Comparison of ENCODE assay signal across 11 cellular contexts in the genomic region with DNA sequence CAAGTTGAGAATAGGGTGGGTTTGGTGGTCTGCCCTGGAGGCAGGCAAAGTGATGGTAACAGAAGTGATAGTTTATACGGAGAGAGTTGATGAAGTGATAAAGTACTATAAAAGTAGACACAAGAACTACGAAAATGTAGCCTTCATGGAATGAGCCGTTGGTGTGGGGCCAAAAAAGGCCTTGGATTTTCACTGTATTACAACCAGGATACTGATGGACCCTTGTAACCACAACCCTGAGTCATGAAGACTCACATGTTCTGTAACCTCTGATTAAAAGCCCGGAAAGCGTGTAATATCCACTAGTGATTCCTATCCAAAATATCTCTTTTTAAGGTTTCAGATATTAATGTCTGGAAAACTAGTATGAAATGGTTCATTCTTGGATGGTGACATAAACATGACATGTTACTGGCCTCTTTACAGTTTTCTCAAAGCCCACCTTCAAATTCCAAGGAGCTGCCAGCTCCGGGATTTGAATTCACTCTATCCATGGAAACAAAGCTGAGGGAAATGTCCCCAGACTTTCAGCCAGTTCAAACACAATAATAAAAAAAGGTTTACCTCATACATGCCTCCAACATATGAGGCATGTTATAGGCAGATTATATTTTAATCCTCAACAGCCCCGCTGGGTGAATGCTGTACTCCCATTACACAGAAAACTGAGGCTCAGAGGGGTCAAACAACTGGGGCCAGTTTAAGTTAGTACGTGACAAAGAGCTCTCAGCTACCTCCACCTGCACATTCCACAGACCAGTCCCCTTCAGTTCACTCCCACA. TPM values are rescaled to one million over a fixed set of nuclear protein-coding genes. Genes with fewer than 3 reads are reported as not detected.
DNase-seq lines count a peak whose midpoint lies in the region; ATAC-seq, FAIRE-seq and TF ChIP-seq lines count a peak whose summit lies in the region.
"Had no signal": no experiment of that assay in that cellular context is flagged by ENCODE, and none has a peak within 500 bp of the region (broad histone marks: within the 10 kb centered on the region; RNA-seq: fewer than 3 reads in every experiment).

No MANE protein-coding gene starts in this region.

- peak overlapping the region; percentile 90 for H3K4me2 ChIP-seq in K562 (ENCODE audit: insufficient read depth, low read length)

- CTCF ChIA-PET in K562 (lab: Yijun Ruan, JAX; ENCODE audit: low intra/inter-chr PET ratio) = no interaction called here

- H3K9me3 Mint-ChIP-seq in HFFc6 = no peaks in the 10 kb centered on the region

- POLR2A ChIA-PET in K562 (lab: Yijun Ruan, JAX) = interaction anchor here (0.9 to 1.6 kb wide), 4 partner anchors 9 to 133 kb away, joined by 3 to 6 read pairs (median 4); no protein-coding TSS in a partner anchor

- WGBS in K562 (ENCODE audit: insufficient coverage, low coverage, missing lambda C conversion rate) = 60% methylated on average over 8 of the region's 8 CpGs

- H3K9ac ChIP-seq in K562 (ENCODE audit: insufficient read depth in 1 of 2, low read depth in 2 of 2, low read length in 2 of 2) = peak overlapping the region; percentile 62 to 91; a peak in 2 of 4 replicates
- peak overlapping the region in 1 of 2 donors; percentile 64 for H3K9ac ChIP-seq in mucosa of rectum (ENCODE audit: low read depth in 1 of 2, low read length in 2 of 2)

- H3K79me2 ChIP-seq in K562 (ENCODE audit: control insufficient read depth, insufficient read depth, low read length) = peaks cover 10% of the 10 kb centered on the region; the same call in 2 of the 3 replicates

- H3K4me1 Mint-ChIP-seq in HFFc6 (ENCODE audit: low read depth) = peaks cover 62% of the 10 kb centered on the region

- TF ChIP-seq RAD21 in K562 (CRISPR knock-in tag; conservative IDR thresholded peaks at IDR 0.05 in 1 of 2, IDR thresholded peaks at IDR 0.05 in 1 of 2) = no peak; a peak in 1 of 4 replicates

- DNase-seq in AG20443 (ENCODE audit: low spot score) (peak; percentile 83), HFFc6 (peak; percentile 89), K562 (ENCODE audit: extremely low read depth in 1 of 4, low spot score in 3 of 4) (peak in 1 of 4 experiments; percentile 54), activated gamma-delta T cell (lab: John Stamatoyannopoulos, UW) (no peak), DMS53 treated with DMSO at 0.1 percent for 48 hours (lab: John Stamatoyannopoulos, UW; ENCODE audit: unreplicated experiment) (no peak), NCI-H187 (lab: John Stamatoyannopoulos, UW) (no peak)
- DNase-seq: activated effector memory CD4-positive, alpha-beta T cell treated with anti-CD3 and anti-CD28 coated beads, Interleukin-2, amount 50 U/mL, for 16 hours; stimulated activated CD8-positive, alpha-beta memory T cell treated with anti-CD3 and anti-CD28 coated beads, Interleukin-4, amount 100 ng/mL, for 48 hours had no signal

- H3K9me1 ChIP-seq in K562 (ENCODE audit: control insufficient read depth, insufficient read depth, low read length) = no peaks in the 10 kb centered on the region

- intact Hi-C loops in K562 (cut with micrococcal nuclease) = loop anchor here (5.0 to 10.0 kb wide), 3 partner anchors 70 to 807 kb away; no protein-coding TSS in a partner anchor

- peak overlapping the region; percentile 88 for H3K27ac Mint-ChIP-seq in HFFc6

- FAIRE-seq in K562 (lab: Jason Lieb, UNC) = no peak

- no peak for TF ChIP-seq POLR2A in K562 (conservative IDR thresholded peaks at IDR 0.05)

- H3K36me3 ChIP-seq in K562 (ENCODE audit: control insufficient read depth, insufficient read depth, low read length) = no peaks in the 10 kb centered on the region
- no peaks in the 10 kb centered on the region for H3K36me3 ChIP-seq in mucosa of rectum (ENCODE audit: control insufficient read depth in 2 of 2, insufficient read depth in 2 of 2, low read length in 2 of 2)

- peak overlapping the region; percentile 76 for H3K4me3 Mint-ChIP-seq in HFFc6

- H4K20me1 ChIP-seq in K562 (replicated peaks; ENCODE audit: control insufficient read depth, insufficient read depth, low read length) = no peaks in the 10 kb centered on the region

- peaks cover 2% of the 10 kb centered on the region for H3K27me3 Mint-ChIP-seq in HFFc6 (ENCODE audit: insufficient read depth)

- TF ChIP-seq CTCF in HFFc6 (IDR thresholded peaks at IDR 0.05) (no peak), K562 (IDR thresholded peaks at IDR 0.05 in 2 of 3, conservative IDR thresholded peaks at IDR 0.05 in 1 of 3; ENCODE audit: insufficient read depth in 2 of 3, low read depth in 1 of 3, low read length in 3 of 3) (no peak)

- H2AFZ ChIP-seq in K562 (ENCODE audit: low read depth, low read length) = peak overlapping the region; percentile 92

- in situ Hi-C loops in K562 (cut with MboI) = no loop called here

- H3K27me3 ChIP-seq in K562 (ENCODE audit: control insufficient read depth in 2 of 2, insufficient read depth in 2 of 2, low read length in 2 of 2) = no peaks in the 10 kb centered on the region
- no peaks in the 10 kb centered on the region for H3K27me3 ChIP-seq in mucosa of rectum (ENCODE audit: control insufficient read depth in 2 of 2, insufficient read depth in 2 of 2, low read length in 2 of 2)

- H3K27ac ChIP-seq in K562 (ENCODE audit: extremely low read depth, low read depth, low read length) (peak overlapping the region; percentile 66; the same call in 2 of the 3 replicates), mucosa of rectum (ENCODE audit: low read depth in 2 of 2, low read length in 2 of 2) (peak overlapping the region; percentile 67 to 87)

- H3K4me3 ChIP-seq in K562 (no peak overlapping the region), mucosa of rectum (ENCODE audit: low read length in 2 of 2) (no peak overlapping the region)
- H3K4me3 ChIP-seq: lung had no signal

- no peak; the same call in 1 of the 2 replicates for TF ChIP-seq EP300 in K562 (IDR thresholded peaks at IDR 0.05; ENCODE audit: low read length)

- BruUV-seq in K562 (replicated peaks; lab: Mats Ljungman, UMichigan) = no TSS peak

- H3K9me3 ChIP-seq in K562 (replicated peaks; ENCODE audit: control insufficient read depth, insufficient read depth, low read depth, low read length) = no peaks in the 10 kb centered on the region
- no peaks in the 10 kb centered on the region for H3K9me3 ChIP-seq in mucosa of rectum (ENCODE audit: control insufficient read depth in 2 of 2, low read length in 2 of 2)

- ATAC-seq in K562 (no peak), HG02973 (IDR thresholded peaks at IDR 0.05; ENCODE audit: unreplicated experiment) (no peak)

- H3K36me3 Mint-ChIP-seq in HFFc6 (ENCODE audit: low read depth) = no peaks in the 10 kb centered on the region

- H3K4me1 ChIP-seq in K562 (replicated peaks in 1 of 2; ENCODE audit: control insufficient read depth in 2 of 2, insufficient read depth in 2 of 2, low read length in 2 of 2) (peaks cover 57 to 69% of the 10 kb centered on the region in 2 experiments), mucosa of rectum (ENCODE audit: control insufficient read depth in 2 of 2, insufficient read depth in 2 of 2, low read length in 2 of 2) (peaks cover 19 to 33% of the 10 kb centered on the region in 2 donors)

TF ChIP-seq in K562, 482 proteins besides CTCF, POLR2A, EP300 and RAD21 (continues in another document):
- no peak for TF ChIP-seq COPS2 (conservative IDR thresholded peaks at IDR 0.05)

RNA-seq across cellular contexts. Expression of a gene that starts 55.4 kb away (rescaled TPM):
- total RNA-seq in HFFc6 (2021; fragmentation: NEBNext Ultra II Directional; extraction: Animal tissue kit (Norgen Biotek cat#: 25700)) = 10 to 100 TPM; 50.9 to 64.2 (median 56.0) TPM
- total RNA-seq in K562 (2011; cell fraction: chromatin; rRNA removed; ENCODE audit: low replicate concordance) = 39.2 and 66.5 TPM in 2 replicates
- total RNA-seq in K562 (2011; cell fraction: nucleolus; rRNA removed) = 54.2 and 60.8 TPM in 2 replicates
- 55.7 and 67.6 TPM in 2 replicates for total RNA-seq in K562 (2011; cell fraction: nucleoplasm; rRNA removed)
- total RNA-seq in K562 (2014; rRNA removed) (166 and 199 TPM in 2 replicates), K562 (2014; rRNA removed; fragmentation: Illumina TruSeq; extraction: Trizol) (97.5 and 126 TPM in 2 replicates), K562 (2015; rRNA removed; fragmentation: Illumina TruSeq; extraction: Trizol) (130 and 136 TPM in 2 replicates), K562 (2021) (143 and 149 TPM in 2 replicates)
- polyA plus RNA-seq in K562 (2011; rRNA removed) (145 and 165 TPM in 2 replicates), K562 (2014; fragmentation: Illumina TruSeq; extraction: Trizol) (134 and 163 TPM in 2 replicates), K562 (2014; fragmentation: Nextera tagmentation; extraction: Ambion mirVana) (100 to 1,000 TPM; 414 to 424 TPM), K562 (2014; rRNA removed) (195 and 240 TPM in 2 replicates)
- 149 and 217 TPM in 2 replicates for polyA plus RNA-seq in K562 (2011; cell fraction: cytosol; rRNA removed)
- polyA plus RNA-seq in K562 (2011; cell fraction: nucleus; rRNA removed) = 68.7 and 82.6 TPM in 2 replicates
- 102 and 171 TPM in 2 replicates for polyA plus RNA-seq in K562 (2012)
- 39.8 and 41.8 TPM in 2 replicates for polyA minus RNA-seq in K562 (2011; rRNA and poly(A)+ RNA removed)
- 38.6 and 39.1 TPM in 2 replicates for polyA minus RNA-seq in K562 (2011; cell fraction: cytosol; rRNA and poly(A)+ RNA removed)
- 15.3 and 25.4 TPM in 2 replicates for polyA minus RNA-seq in K562 (2011; cell fraction: nucleus; rRNA and poly(A)+ RNA removed)

RNA-seq across cellular contexts. Expression of a gene that starts 55.5 kb away (rescaled TPM):
- 10 to 100 TPM; 38.3 to 55.1 (median 44.7) TPM for total RNA-seq in HFFc6 (2021; fragmentation: NEBNext Ultra II Directional; extraction: Animal tissue kit (Norgen Biotek cat#: 25700))
- 125 and 274 TPM in 2 replicates for total RNA-seq in K562 (2011; cell fraction: chromatin; rRNA removed; ENCODE audit: low replicate concordance)
- 162 and 166 TPM in 2 replicates for total RNA-seq in K562 (2011; cell fraction: nucleolus; rRNA removed)
- total RNA-seq in K562 (2011; cell fraction: nucleoplasm; rRNA removed) = 160 TPM in 2 replicates
- 12.6 and 22.5 TPM in 2 replicates for total RNA-seq in K562 (2014; rRNA removed)
- 10.8 and 14.4 TPM in 2 replicates for total RNA-seq in K562 (2014; rRNA removed; fragmentation: Illumina TruSeq; extraction: Trizol)
- total RNA-seq in K562 (2015; rRNA removed; fragmentation: Illumina TruSeq; extraction: Trizol) = 14.0 and 14.3 TPM in 2 replicates
- total RNA-seq in K562 (2021) = 39.2 and 39.4 TPM in 2 replicates
- polyA plus RNA-seq in K562 (2011; rRNA removed) = 37.0 and 59.6 TPM in 2 replicates
- 69.9 and 86.4 TPM in 2 replicates for polyA plus RNA-seq in K562 (2011; cell fraction: cytosol; rRNA removed)
- polyA plus RNA-seq in K562 (2011; cell fraction: nucleus; rRNA removed) = 128 and 148 TPM in 2 replicates
- polyA plus RNA-seq in K562 (2012) = 27.9 and 28.7 TPM in 2 replicates
- polyA plus RNA-seq in K562 (2014; fragmentation: Illumina TruSeq; extraction: Trizol) = 32.5 and 35.7 TPM in 2 replicates
- polyA plus RNA-seq in K562 (2014; fragmentation: Nextera tagmentation; extraction: Ambion mirVana) = under 1 TPM; 0.14 to 0.17 TPM
- polyA plus RNA-seq in K562 (2014; rRNA removed) = 26.8 and 31.0 TPM in 2 replicates
- polyA minus RNA-seq in K562 (2011; rRNA and poly(A)+ RNA removed) = 52.7 and 68.9 TPM in 2 replicates
- polyA minus RNA-seq in K562 (2011; cell fraction: cytosol; rRNA and poly(A)+ RNA removed) = 35.2 and 46.9 TPM in 2 replicates
- 25.6 and 33.4 TPM in 2 replicates for polyA minus RNA-seq in K562 (2011; cell fraction: nucleus; rRNA and poly(A)+ RNA removed)

Comparison
In these comparisons a context has a peak if more than half of its experiments do, and no peak if none do; other contexts are left out.
1. DNase-seq: peak in AG20443 (single experiment) and HFFc6 (single experiment); none in activated gamma-delta T cell (single experiment), DMS53 treated with DMSO at 0.1 percent for 48 hours (single experiment) and NCI-H187 (0 of 2).